In genomic region chr7:128396357-128396756, GRCh38 we compare ENCODE assay signal across 24 cellular contexts. TPM values are rescaled to one million over a fixed set of nuclear protein-coding genes. Genes with fewer than 3 reads are reported as not detected.
"Had no signal": no experiment of that assay in that cellular context is flagged by ENCODE, and none has a peak within 500 bp of the region (broad histone marks: within the 10 kb centered on the region; RNA-seq: fewer than 3 reads in every experiment).

No MANE protein-coding gene starts in this region.

- H3K9ac ChIP-seq: SK-N-SH had no signal

- FAIRE-seq: RCC 7860 had no signal

- H3K9me3 ChIP-seq: SK-N-SH had no signal

- H3K4me2 ChIP-seq: SK-N-SH had no signal

- DNase-seq: Kasumi-1, KG1, MM.1S, NCI-H1048, NCI-H1105, NCI-H1417, NCI-H146, NCI-H1694 treated with DMSO at 0.1 percent for 48 hours, NCI-H1930, NCI-H2081, NCI-H2171, NCI-H226, NCI-H446, NCI-H510A, NCI-H524 treated with DMSO at 0.1 percent for 48 hours, NCI-H69, NCI-H774, RPMI8226, SHP77, SK-N-SH, SW 1271 had no signal

RNA-seq across cellular contexts. Expression of gene PRRT4, which starts 34.9 kb away (rescaled TPM):
- total RNA-seq: HT-29, M059J had no signal
